In the genomic region with DNA sequence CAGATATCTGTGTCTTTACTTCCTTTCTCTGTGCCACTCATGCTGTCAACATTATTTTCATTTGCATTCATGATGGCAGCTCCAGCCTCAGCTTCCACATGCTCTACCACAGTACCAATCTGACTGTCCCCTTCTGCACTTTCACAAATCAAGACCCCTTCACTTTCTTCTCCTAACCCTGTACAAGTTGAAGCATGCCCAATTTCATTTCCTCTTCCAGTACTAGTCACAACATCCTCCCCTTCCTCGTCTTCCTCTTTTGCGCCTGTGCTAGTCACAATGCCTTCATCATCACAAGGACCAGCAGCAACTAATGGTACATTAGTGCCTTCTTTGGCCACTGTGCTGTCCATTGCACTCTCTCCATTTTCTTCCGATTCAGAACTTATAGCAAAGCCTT, we compare ENCODE assay signal across 10 cellular contexts. TPM values are rescaled to one million over a fixed set of nuclear protein-coding genes. Genes with fewer than 3 reads are reported as not detected.
DNase-seq lines count a peak whose midpoint lies in the region; ATAC-seq and TF ChIP-seq lines count a peak whose summit lies in the region.
"Had no signal": no experiment of that assay in that cellular context is flagged by ENCODE, and none has a peak within 500 bp of the region (broad histone marks: within the 10 kb centered on the region; RNA-seq: fewer than 3 reads in every experiment).

No MANE protein-coding gene starts in this region.

- no peak overlapping the region for H4K8ac ChIP-seq in H9 (replicated peaks; ENCODE audit: insufficient read length, low read depth, low read length)

- DNase-seq in heart left ventricle (no peak), right cardiac atrium (no peak), NOMO-1 treated with dmso at 0.1 percent for 144 hours (lab: John Stamatoyannopoulos, UW; ENCODE audit: unreplicated experiment) (peak; percentile 81), H9 (no peak), retina (no peak)
- no peak for DNase-seq in activated CD4-positive, alpha-beta T cell treated with anti-CD3 and anti-CD28 coated beads, Interleukin-2, amount 50 U/mL, for 4 hours
- DNase-seq: Kasumi-1 had no signal

- no peak for TF ChIP-seq CTCF in heart left ventricle (IDR thresholded peaks at IDR 0.05)
- TF ChIP-seq CTCF in H9 (conservative IDR thresholded peaks at IDR 0.05), result no peak

- H3K4me1 ChIP-seq in heart left ventricle (peaks cover 0 to 4% (median 0%) of the 10 kb centered on the region in 12 donors), right cardiac atrium (ENCODE audit: control insufficient read depth, insufficient read depth, low read length) (no peaks in the 10 kb centered on the region), H9 (ENCODE audit: insufficient read depth, low read length) (no peaks in the 10 kb centered on the region)

- 88 to 98% (median 92%) methylated on average over 3 of the region's 3 CpGs for WGBS in heart left ventricle, 4 donors
- 92% methylated on average over 3 of the region's 3 CpGs for WGBS in right cardiac atrium
- WGBS in H9 (ENCODE audit: extremely low coverage, insufficient read length, low lambda C conversion rate), result no CpG with 5 or more reads among the region's 3 CpGs

- H3K18ac ChIP-seq in H9 (ENCODE audit: insufficient read length, low read depth, low read length), result no peak overlapping the region

- TF ChIP-seq POLR2A in heart left ventricle (IDR thresholded peaks at IDR 0.05), result no peak

- no peak overlapping the region for H3K4me3 ChIP-seq in heart left ventricle
- H3K4me3 ChIP-seq in right cardiac atrium (ENCODE audit: low read length), result no peak overlapping the region

- H3K4ac ChIP-seq in H9 (ENCODE audit: low read depth, low read length), result no peak overlapping the region

- no peak overlapping the region for H2AK5ac ChIP-seq in H9 (ENCODE audit: insufficient read length, low read length)

- H3K23ac ChIP-seq in H9 (ENCODE audit: insufficient read length, low read depth, low read length), result no peak overlapping the region

- no peaks in the 10 kb centered on the region for H3K9me3 Mint-ChIP-seq in stimulated activated naive CD8-positive, alpha-beta T cell treated with anti-CD3 and anti-CD28 coated beads, Interleukin-15, Interleukin-2, amounts not matched to agents 100 ng/mL and 50 ng/mL, for 24 hours
- H3K9me3 Mint-ChIP-seq in H9, result no peaks in the 10 kb centered on the region

- H3K4me3 Mint-ChIP-seq in stimulated activated naive CD8-positive, alpha-beta T cell treated with anti-CD3 and anti-CD28 coated beads, Interleukin-15, Interleukin-2, amounts not matched to agents 100 ng/mL and 50 ng/mL, for 24 hours, result no peak overlapping the region
- H3K4me3 Mint-ChIP-seq in H9, result no peak overlapping the region

- H4K91ac ChIP-seq in H9 (ENCODE audit: insufficient read length, low read depth, low read length), result no peak overlapping the region

- no peaks in the 10 kb centered on the region for H3K27me3 Mint-ChIP-seq in stimulated activated naive CD8-positive, alpha-beta T cell treated with anti-CD3 and anti-CD28 coated beads, Interleukin-15, Interleukin-2, amounts not matched to agents 100 ng/mL and 50 ng/mL, for 24 hours
- H3K27me3 Mint-ChIP-seq in H9 (ENCODE audit: low read depth), result no peaks in the 10 kb centered on the region

- no peak overlapping the region for H2BK120ac ChIP-seq in H9 (ENCODE audit: low read depth, low read length, poor library complexity, severe bottlenecking)

- no peak overlapping the region for H3K4me2 ChIP-seq in H9 (ENCODE audit: insufficient read depth, insufficient read length, low read length)

- H2AFZ ChIP-seq in H9 (ENCODE audit: low read length), result no peak overlapping the region

- peak in 3 of 4 donors; percentile 34 to 56 (median 39) for ATAC-seq in heart left ventricle
- ATAC-seq in right cardiac atrium, result no peak
- peak; percentile 67 for ATAC-seq in HG02884 (IDR thresholded peaks at IDR 0.05; ENCODE audit: unreplicated experiment)

- no peak overlapping the region for H3K14ac ChIP-seq in H9 (ENCODE audit: insufficient read depth, low read length)

- no peak overlapping the region for H2BK15ac ChIP-seq in H9 (ENCODE audit: low read depth, low read length)

- H4K20me1 ChIP-seq in H9 (ENCODE audit: control insufficient read depth, insufficient read depth, insufficient read length), result no peaks in the 10 kb centered on the region

- H3K4me1 Mint-ChIP-seq in stimulated activated naive CD8-positive, alpha-beta T cell treated with anti-CD3 and anti-CD28 coated beads, Interleukin-15, Interleukin-2, amounts not matched to agents 100 ng/mL and 50 ng/mL, for 24 hours (ENCODE audit: low read depth), result peaks cover 11% of the 10 kb centered on the region
- no peaks in the 10 kb centered on the region for H3K4me1 Mint-ChIP-seq in H9

- H3K27ac ChIP-seq in heart left ventricle (no peak overlapping the region), right cardiac atrium (ENCODE audit: low read length) (no peak overlapping the region), H9 (ENCODE audit: insufficient read length, low read depth, low read length) (no peak overlapping the region)

- H3K79me2 ChIP-seq in H9 (ENCODE audit: insufficient read depth, low read length), result no peaks in the 10 kb centered on the region

- no peak overlapping the region for H3K9ac ChIP-seq in H9 (ENCODE audit: extremely low read depth, insufficient read length, low read length)

- no peak overlapping the region for H4K5ac ChIP-seq in H9 (ENCODE audit: insufficient read length, low read depth, low read length)

- peak overlapping the region; percentile 31 for H3K27ac Mint-ChIP-seq in stimulated activated naive CD8-positive, alpha-beta T cell treated with anti-CD3 and anti-CD28 coated beads, Interleukin-15, Interleukin-2, amounts not matched to agents 100 ng/mL and 50 ng/mL, for 24 hours
- no peak overlapping the region for H3K27ac Mint-ChIP-seq in H9

- H3K23me2 ChIP-seq in H9 (ENCODE audit: insufficient read length, low read depth, low read length, poor library complexity, severe bottlenecking), result no peaks in the 10 kb centered on the region

- H3K36me3 Mint-ChIP-seq in stimulated activated naive CD8-positive, alpha-beta T cell treated with anti-CD3 and anti-CD28 coated beads, Interleukin-15, Interleukin-2, amounts not matched to agents 100 ng/mL and 50 ng/mL, for 24 hours (ENCODE audit: low read depth), result peaks cover 61% of the 10 kb centered on the region
- peaks cover 17 to 74% (median 61%) of the 10 kb centered on the region in 3 experiments for H3K36me3 Mint-ChIP-seq in H9 (ENCODE audit: insufficient read depth in 1 of 3, low read depth in 3 of 3)

- H3K9me3 ChIP-seq in heart left ventricle, result no peaks in the 10 kb centered on the region
- no peaks in the 10 kb centered on the region for H3K9me3 ChIP-seq in right cardiac atrium (ENCODE audit: control insufficient read depth, low read length)
- H3K9me3 ChIP-seq in H9 (ENCODE audit: control insufficient read depth, low read depth, low read length), result no peaks in the 10 kb centered on the region

- H3K27me3 ChIP-seq in heart left ventricle (no peaks in the 10 kb centered on the region), right cardiac atrium (ENCODE audit: control insufficient read depth, insufficient read depth) (no peaks in the 10 kb centered on the region), H9 (ENCODE audit: insufficient read depth, low read length) (no peaks in the 10 kb centered on the region)

- H2BK5ac ChIP-seq in H9 (ENCODE audit: insufficient read length, low read length), result no peak overlapping the region

- H3K79me1 ChIP-seq in H9 (ENCODE audit: insufficient read depth, low read depth, low read length, poor library complexity, severe bottlenecking), result no peaks in the 10 kb centered on the region

- intact Hi-C loops in heart left ventricle (cut with DNase I) (no loop called here), right cardiac atrium (cut with DNase I) (no loop called here)

- H3K36me3 ChIP-seq in heart left ventricle, result peaks cover 0 to 99% (median 69%) of the 10 kb centered on the region in 9 donors

- H3T11ph ChIP-seq in H9 (ENCODE audit: low read length), result no peak overlapping the region

- no peak overlapping the region for H3K56ac ChIP-seq in H9 (ENCODE audit: insufficient read length, low read depth, low read length)

- no peak overlapping the region for H2BK20ac ChIP-seq in H9 (ENCODE audit: low read depth, low read length, poor library complexity, severe bottlenecking)

- H2BK12ac ChIP-seq in H9 (ENCODE audit: insufficient read length, low read depth, low read length), result no peak overlapping the region

RNA-seq across cellular contexts. Expression of a gene that starts 26.5 kb away (rescaled TPM):
- total RNA-seq in heart left ventricle, result 10 to 100 TPM; 13.9 to 29.2 (median 22.9) TPM
- polyA plus RNA-seq in heart left ventricle, result 10 to 100 TPM; 10.9 to 11.8 TPM
- total RNA-seq in right cardiac atrium, result 10 to 100 TPM; 21.7 to 24.7 (median 23.6) TPM
- 14.0 TPM for polyA plus RNA-seq in right cardiac atrium
- total RNA-seq in H9 (2021), result 32.7 and 37.8 TPM in 2 replicates

RNA-seq across cellular contexts. Expression of a gene that starts 56.8 kb away (rescaled TPM):
- total RNA-seq in heart left ventricle (under 1 TPM in 3 of 9 donors, not detected in 6; 0.11 to 0.25 (median 0.16) TPM), right cardiac atrium (under 1 TPM in 1 of 4 donors, not detected in 3; 0.12 TPM), H9 (2021) (1.9 and 2.3 TPM in 2 replicates)
- polyA plus RNA-seq in heart left ventricle (not detected), right cardiac atrium (0.05 TPM)
- total RNA-seq: renal cortical epithelial cell had no signal

Comparison
In these comparisons a context has a peak if more than half of its experiments do, and no peak if none do; other contexts are left out.
1. ATAC-seq: peak in heart left ventricle (3 of 4) and HG02884 (single experiment); none in right cardiac atrium (0 of 2).